Comparison of ENCODE assay signal across 31 cellular contexts in the genomic region with DNA sequence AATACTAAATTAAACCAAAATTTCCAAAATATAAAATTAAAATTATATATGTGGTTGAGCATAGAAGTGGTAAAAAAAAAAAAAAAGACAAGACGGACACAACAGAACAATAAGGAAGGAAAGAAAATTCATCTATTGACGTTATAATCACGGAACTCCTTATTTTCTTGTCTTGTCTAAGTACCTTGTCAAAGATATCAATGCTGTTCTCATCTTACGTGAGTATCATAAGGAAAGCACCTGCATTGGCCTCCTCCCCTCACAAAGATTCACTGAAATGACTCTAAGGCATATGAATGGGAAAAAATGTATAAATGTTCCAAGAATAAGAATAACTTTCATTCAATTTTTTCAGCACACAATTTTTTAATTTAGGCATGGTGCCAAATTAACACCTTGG.
"Had no signal": no experiment of that assay in that cellular context is flagged by ENCODE, and none has a peak within 500 bp of the region (broad histone marks: within the 10 kb centered on the region; RNA-seq: fewer than 3 reads in every experiment).

No MANE protein-coding gene starts in this region.

- H3K4me2 ChIP-seq: SK-N-SH had no signal

- H3K27ac ChIP-seq: Peyer's patch, SJSA1 had no signal

- DNase-seq: Kasumi-1, KG1, MG63, NCI-H1048, NCI-H1092 treated with DMSO at 0.1 percent for 48 hours, NCI-H1105 treated with DMSO at 0.1 percent for 48 hours, NCI-H1436, NCI-H146, NCI-H1694, NCI-H187, NCI-H1930, NCI-H2029 treated with DMSO at 0.1 percent for 48 hours, NCI-H2081 treated with DMSO at 0.1 percent for 48 hours, NCI-H2107, NCI-H2171, NCI-H226, NCI-H446 treated with DMSO at 0.1 percent for 48 hours, NCI-H510A, NCI-H524, NCI-H526, NCI-H774, OCI-M1, PC-3, Peyer's patch, Right ventricle myocardium superior, RPMI8226, SHP77 treated with DMSO at 0.1 percent for 48 hours, SK-N-SH, SW 1271, T-helper 1 cell had no signal

- H3K27me3 ChIP-seq: MG63, Peyer's patch, SJSA1 had no signal

- H3K9ac ChIP-seq: SK-N-SH had no signal

- H3K4me3 ChIP-seq: MG63, Peyer's patch, SJSA1 had no signal

- H3K36me3 ChIP-seq: MG63, Peyer's patch, SJSA1 had no signal

- H3K9me3 ChIP-seq: MG63, Peyer's patch, SJSA1, SK-N-SH had no signal

- H3K9me2 ChIP-seq: SK-N-SH had no signal

- H3K4me1 ChIP-seq: Peyer's patch, SJSA1 had no signal
